In the genomic region with DNA sequence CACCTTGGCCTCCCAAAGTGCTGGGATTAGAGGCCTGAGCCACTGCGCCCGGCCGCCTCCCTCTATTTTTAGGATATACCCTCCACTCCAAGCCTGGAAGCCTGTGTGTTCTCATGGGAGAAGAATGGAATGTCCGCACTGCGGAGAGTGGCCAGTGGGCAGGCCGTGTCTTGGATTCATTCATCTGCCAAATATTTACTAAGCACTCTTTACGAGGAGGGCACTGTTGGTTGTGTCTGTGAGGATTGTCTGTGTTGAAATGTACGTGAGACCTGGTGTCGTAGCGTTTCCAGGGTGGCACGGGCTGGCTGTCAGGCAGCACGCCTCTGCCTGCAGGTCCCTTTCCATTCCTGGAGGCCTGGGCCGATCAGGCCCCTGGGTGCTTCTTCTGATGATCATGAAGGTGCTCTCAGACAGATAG, we compare ENCODE assay signal across 14 cellular contexts. TPM values are rescaled to one million over a fixed set of nuclear protein-coding genes. Genes with fewer than 3 reads are reported as not detected.
A peak's percentile ranks its signal among the peaks of the same experiment; 100 is the strongest.
DNase-seq lines count a peak whose midpoint lies in the region; ATAC-seq, FAIRE-seq and TF ChIP-seq lines count a peak whose summit lies in the region.
"Had no signal": no experiment of that assay in that cellular context is flagged by ENCODE, and none has a peak within 500 bp of the region (broad histone marks: within the 10 kb centered on the region; RNA-seq: fewer than 3 reads in every experiment).

No MANE protein-coding gene starts in this region.

- H3K27ac ChIP-seq in subcutaneous abdominal adipose tissue (ENCODE audit: low read depth, low read length): peak overlapping the region; percentile 74

- no peak overlapping the region for H3K4me3 ChIP-seq in cardiac fibroblast (replicated peaks in 1 of 2; ENCODE audit: low read depth in 2 of 2, low read length in 2 of 2)
- H3K4me3 ChIP-seq in subcutaneous abdominal adipose tissue (ENCODE audit: low read depth in 1 of 5, low read length in 5 of 5): no peak overlapping the region

- DNase-seq in activated CD8-positive, alpha-beta T cell treated with anti-CD3 and anti-CD28 coated beads for 36 hours: no peak
- no peak for DNase-seq in activated CD8-positive, alpha-beta T cell treated with anti-CD3 and anti-CD28 coated beads, Interleukin-2, amount 10 ng/mL, durations not matched to agents 7 days and 5 days
- peak; percentile 59 to 70 for DNase-seq in cardiac fibroblast (ENCODE audit: low read depth in 2 of 2)
- DNase-seq in hepatic stellate cell (ENCODE audit: low spot score): peak; percentile 81
- no peak for DNase-seq in COLO668 (lab: John Stamatoyannopoulos, UW; ENCODE audit: unreplicated experiment)
- no peak for DNase-seq in activated CD8-positive, alpha-beta memory T cell treated with anti-CD3 and anti-CD28 coated beads, Interleukin-2, amount 10 ng/mL, durations not matched to agents 7 days and 5 days
- DNase-seq in HTR-8/SVneo (ENCODE audit: insufficient read length, low spot score): no peak
- DNase-seq: 8988T, cortex of kidney, GOT3, NCI-H1417 treated with DMSO at 0.1 percent for 48 hours, NCI-H748 treated with DMSO at 0.1 percent for 48 hours had no signal

- no peaks in the 10 kb centered on the region for H3K4me1 Mint-ChIP-seq in activated CD8-positive, alpha-beta T cell treated with anti-CD3 and anti-CD28 coated beads for 36 hours (ENCODE audit: low read depth)
- no peaks in the 10 kb centered on the region for H3K4me1 Mint-ChIP-seq in activated CD8-positive, alpha-beta T cell treated with anti-CD3 and anti-CD28 coated beads, Interleukin-2, amount 10 ng/mL, durations not matched to agents 7 days and 5 days (ENCODE audit: low read depth)
- H3K4me1 Mint-ChIP-seq in activated CD8-positive, alpha-beta memory T cell treated with anti-CD3 and anti-CD28 coated beads, Interleukin-2, amount 10 ng/mL, durations not matched to agents 7 days and 5 days: peaks cover 5% of the 10 kb centered on the region

- no peaks in the 10 kb centered on the region for H3K9me3 ChIP-seq in subcutaneous abdominal adipose tissue (ENCODE audit: control insufficient read depth in 5 of 5, low read length in 5 of 5)

- H3K4me1 ChIP-seq in subcutaneous abdominal adipose tissue (ENCODE audit: control insufficient read depth in 5 of 5, insufficient read depth in 5 of 5, low read length in 5 of 5): peaks cover 10 to 46% (median 34%) of the 10 kb centered on the region in 5 donors

- TF ChIP-seq CTCF in activated CD8-positive, alpha-beta T cell treated with anti-CD3 and anti-CD28 coated beads for 36 hours (IDR thresholded peaks at IDR 0.05): no peak
- no peak for TF ChIP-seq CTCF in cardiac fibroblast (IDR thresholded peaks at IDR 0.05; ENCODE audit: low read depth, low read length)

- H3K9me3 Mint-ChIP-seq in activated CD8-positive, alpha-beta T cell treated with anti-CD3 and anti-CD28 coated beads for 36 hours: no peaks in the 10 kb centered on the region
- H3K9me3 Mint-ChIP-seq in activated CD8-positive, alpha-beta T cell treated with anti-CD3 and anti-CD28 coated beads, Interleukin-2, amount 10 ng/mL, durations not matched to agents 7 days and 5 days (ENCODE audit: insufficient read depth): no peaks in the 10 kb centered on the region
- H3K9me3 Mint-ChIP-seq in activated CD8-positive, alpha-beta memory T cell treated with anti-CD3 and anti-CD28 coated beads, Interleukin-2, amount 10 ng/mL, durations not matched to agents 7 days and 5 days (ENCODE audit: low read depth): no peaks in the 10 kb centered on the region
- H3K9me3 Mint-ChIP-seq: activated T-helper 17 cell treated with anti-CD3 and anti-CD28 coated beads, Interleukin-2, amount 50 U/mL, for 72 hours had no signal

- peak overlapping the region; percentile 34 for H3K27ac Mint-ChIP-seq in activated CD8-positive, alpha-beta T cell treated with anti-CD3 and anti-CD28 coated beads for 36 hours
- no peak overlapping the region for H3K27ac Mint-ChIP-seq in activated CD8-positive, alpha-beta T cell treated with anti-CD3 and anti-CD28 coated beads, Interleukin-2, amount 10 ng/mL, durations not matched to agents 7 days and 5 days
- no peak overlapping the region for H3K27ac Mint-ChIP-seq in activated CD8-positive, alpha-beta memory T cell treated with anti-CD3 and anti-CD28 coated beads, Interleukin-2, amount 10 ng/mL, durations not matched to agents 7 days and 5 days
- H3K27ac Mint-ChIP-seq: activated T-helper 17 cell treated with anti-CD3 and anti-CD28 coated beads, Interleukin-2, amount 50 U/mL, for 72 hours had no signal

- H3K9ac ChIP-seq in subcutaneous abdominal adipose tissue (ENCODE audit: low read length in 5 of 5): peak overlapping the region in 1 of 5 donors; percentile 64

- CTCF ChIA-PET in activated CD8-positive, alpha-beta T cell treated with anti-CD3 and anti-CD28 coated beads for 36 hours (lab: Charles Lee): no interaction called here
- CTCF ChIA-PET in activated CD8-positive, alpha-beta T cell treated with anti-CD3 and anti-CD28 coated beads, Interleukin-2, amount 10 ng/mL, durations not matched to agents 7 days and 5 days (lab: Charles Lee): interaction anchor here (2.1 kb wide), 1 partner anchor 24 kb away, joined by 11 read pairs; no protein-coding TSS in a partner anchor
- CTCF ChIA-PET in activated CD8-positive, alpha-beta memory T cell treated with anti-CD3 and anti-CD28 coated beads, Interleukin-2, amount 10 ng/mL, durations not matched to agents 7 days and 5 days (lab: Charles Lee): interaction anchor here (1.9 kb wide), 1 partner anchor 25 kb away, joined by 6 read pairs; no protein-coding TSS in a partner anchor

- FAIRE-seq in HTR-8/SVneo (lab: Jason Lieb, UNC): no peak

- H3K27me3 Mint-ChIP-seq in activated CD8-positive, alpha-beta T cell treated with anti-CD3 and anti-CD28 coated beads for 36 hours: no peaks in the 10 kb centered on the region
- no peaks in the 10 kb centered on the region for H3K27me3 Mint-ChIP-seq in activated CD8-positive, alpha-beta T cell treated with anti-CD3 and anti-CD28 coated beads, Interleukin-2, amount 10 ng/mL, durations not matched to agents 7 days and 5 days (ENCODE audit: low read depth)
- no peaks in the 10 kb centered on the region for H3K27me3 Mint-ChIP-seq in activated CD8-positive, alpha-beta memory T cell treated with anti-CD3 and anti-CD28 coated beads, Interleukin-2, amount 10 ng/mL, durations not matched to agents 7 days and 5 days
- H3K27me3 Mint-ChIP-seq: activated T-helper 17 cell treated with anti-CD3 and anti-CD28 coated beads, Interleukin-2, amount 50 U/mL, for 72 hours had no signal

- POLR2A ChIA-PET in activated CD8-positive, alpha-beta T cell treated with anti-CD3 and anti-CD28 coated beads for 36 hours (lab: Charles Lee): interaction anchor here (1.1 kb wide), 1 partner anchor 19 kb away, joined by 3 read pairs; no protein-coding TSS in a partner anchor
- POLR2A ChIA-PET in activated CD8-positive, alpha-beta T cell treated with anti-CD3 and anti-CD28 coated beads, Interleukin-2, amount 10 ng/mL, durations not matched to agents 7 days and 5 days (lab: Charles Lee): interaction anchor here (0.6 kb wide), 1 partner anchor 20 kb away, joined by 3 read pairs; no protein-coding TSS in a partner anchor

- peaks cover 4 to 75% (median 73%) of the 10 kb centered on the region in 5 donors for H3K36me3 ChIP-seq in subcutaneous abdominal adipose tissue (ENCODE audit: control insufficient read depth in 5 of 5, insufficient read depth in 5 of 5, low read length in 5 of 5)

- intact Hi-C loops in activated CD8-positive, alpha-beta T cell treated with anti-CD3 and anti-CD28 coated beads for 36 hours (cut with micrococcal nuclease): no loop called here

- no peak overlapping the region for H3K4me3 Mint-ChIP-seq in activated CD8-positive, alpha-beta T cell treated with anti-CD3 and anti-CD28 coated beads for 36 hours
- no peak overlapping the region for H3K4me3 Mint-ChIP-seq in activated CD8-positive, alpha-beta T cell treated with anti-CD3 and anti-CD28 coated beads, Interleukin-2, amount 10 ng/mL, durations not matched to agents 7 days and 5 days
- H3K4me3 Mint-ChIP-seq in activated CD8-positive, alpha-beta memory T cell treated with anti-CD3 and anti-CD28 coated beads, Interleukin-2, amount 10 ng/mL, durations not matched to agents 7 days and 5 days: no peak overlapping the region
- H3K4me3 Mint-ChIP-seq: activated T-helper 17 cell treated with anti-CD3 and anti-CD28 coated beads, Interleukin-2, amount 50 U/mL, for 72 hours had no signal

- no peaks in the 10 kb centered on the region for H3K27me3 ChIP-seq in subcutaneous abdominal adipose tissue (ENCODE audit: control insufficient read depth in 5 of 5, insufficient read depth in 4 of 5, low read length in 5 of 5)

- no peak for ATAC-seq in activated CD8-positive, alpha-beta T cell treated with anti-CD3 and anti-CD28 coated beads for 36 hours
- ATAC-seq in activated CD8-positive, alpha-beta T cell treated with anti-CD3 and anti-CD28 coated beads, Interleukin-2, amount 10 ng/mL, durations not matched to agents 7 days and 5 days: no peak
- ATAC-seq in activated CD8-positive, alpha-beta memory T cell treated with anti-CD3 and anti-CD28 coated beads, Interleukin-2, amount 10 ng/mL, durations not matched to agents 7 days and 5 days: no peak
- ATAC-seq: activated T-helper 17 cell treated with anti-CD3 and anti-CD28 coated beads, Interleukin-2, amount 50 U/mL, for 72 hours had no signal

- peaks cover 71% of the 10 kb centered on the region for H3K36me3 Mint-ChIP-seq in activated CD8-positive, alpha-beta T cell treated with anti-CD3 and anti-CD28 coated beads for 36 hours (ENCODE audit: low read depth)
- H3K36me3 Mint-ChIP-seq in activated CD8-positive, alpha-beta T cell treated with anti-CD3 and anti-CD28 coated beads, Interleukin-2, amount 10 ng/mL, durations not matched to agents 7 days and 5 days (ENCODE audit: low read depth): peaks cover 70% of the 10 kb centered on the region
- peaks cover 53% of the 10 kb centered on the region for H3K36me3 Mint-ChIP-seq in activated CD8-positive, alpha-beta memory T cell treated with anti-CD3 and anti-CD28 coated beads, Interleukin-2, amount 10 ng/mL, durations not matched to agents 7 days and 5 days

RNA-seq across cellular contexts. Expression of a gene that starts 19.2 kb away (rescaled TPM):
- total RNA-seq in activated CD8-positive, alpha-beta T cell treated with anti-CD3 and anti-CD28 coated beads for 36 hours: 10 to 100 TPM; 42.1 to 43.3 TPM
- total RNA-seq in activated CD8-positive, alpha-beta T cell treated with anti-CD3 and anti-CD28 coated beads, Interleukin-2, amount 10 ng/mL, durations not matched to agents 7 days and 5 days: 10 to 100 TPM; 46.5 to 51.0 TPM
- 10 to 100 TPM; 52.2 to 70.2 TPM for total RNA-seq in activated CD8-positive, alpha-beta memory T cell treated with anti-CD3 and anti-CD28 coated beads, Interleukin-2, amount 10 ng/mL, durations not matched to agents 7 days and 5 days

RNA-seq across cellular contexts. Expression of a gene that starts 37.8 kb away (rescaled TPM):
- total RNA-seq in activated CD8-positive, alpha-beta T cell treated with anti-CD3 and anti-CD28 coated beads for 36 hours: 10 to 100 TPM; 48.6 to 49.1 TPM
- 1 to 10 TPM; 9.1 TPM for total RNA-seq in activated CD8-positive, alpha-beta T cell treated with anti-CD3 and anti-CD28 coated beads, Interleukin-2, amount 10 ng/mL, durations not matched to agents 7 days and 5 days
- total RNA-seq in activated CD8-positive, alpha-beta memory T cell treated with anti-CD3 and anti-CD28 coated beads, Interleukin-2, amount 10 ng/mL, durations not matched to agents 7 days and 5 days: 10 to 100 TPM in 1 of 2 experiments, 1 to 10 TPM in 1; 9.9 to 21.3 TPM

Comparison
In these comparisons a context has a peak if more than half of its experiments do, and no peak if none do; other contexts are left out.
1. DNase-seq: peak in cardiac fibroblast (2 of 2) and hepatic stellate cell (single experiment); none in activated CD8-positive, alpha-beta T cell treated with anti-CD3 and anti-CD28 coated beads for 36 hours (single experiment), activated CD8-positive, alpha-beta T cell treated with anti-CD3 and anti-CD28 coated beads, Interleukin-2, amount 10 ng/mL, durations not matched to agents 7 days and 5 days (single experiment), COLO668 (single experiment), activated CD8-positive, alpha-beta memory T cell treated with anti-CD3 and anti-CD28 coated beads, Interleukin-2, amount 10 ng/mL, durations not matched to agents 7 days and 5 days (single experiment) and HTR-8/SVneo (single experiment).